Comparison of ENCODE assay signal across 19 cellular contexts in the genomic region with DNA sequence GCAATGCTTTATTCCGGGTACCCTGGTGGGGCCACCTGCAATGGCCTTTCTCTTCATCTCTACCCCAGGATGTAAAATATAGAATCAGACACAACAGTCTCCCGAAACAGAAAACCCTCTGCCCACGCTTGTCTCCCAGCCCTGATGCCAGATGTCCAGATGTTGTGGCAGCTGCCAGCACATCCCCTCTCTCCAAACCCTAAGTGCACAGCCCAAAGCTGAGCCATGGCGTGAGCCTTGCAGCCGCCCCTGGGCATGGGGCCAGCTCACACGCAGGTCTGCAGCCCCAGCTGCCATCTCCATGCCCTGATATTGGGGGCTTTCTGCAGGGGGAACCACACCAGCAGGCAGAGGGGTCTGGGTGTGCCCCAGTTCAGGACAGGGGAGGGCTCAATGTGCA.
"Had no signal": no experiment of that assay in that cellular context is flagged by ENCODE, and none has a peak within 500 bp of the region (broad histone marks: within the 10 kb centered on the region; RNA-seq: fewer than 3 reads in every experiment).

No MANE protein-coding gene starts in this region.

- H3K27ac Mint-ChIP-seq: activated CD8-positive, alpha-beta T cell treated with anti-CD3 and anti-CD28 coated beads for 36 hours; activated naive CD8-positive, alpha-beta T cell; neural progenitor cell; T-helper 1 cell treated with Interleukin-12 subunit alpha and Interleukin-12 subunit beta and Interleukin-4 antibody, amounts not matched to agents 30 μg/mL and 1 μg/mL, for 36 hours; WTC11 had no signal

- H3K36me3 Mint-ChIP-seq: activated naive CD8-positive, alpha-beta T cell; neural progenitor cell; WTC11 had no signal

- H3K27me3 Mint-ChIP-seq: activated CD8-positive, alpha-beta T cell treated with anti-CD3 and anti-CD28 coated beads for 36 hours; activated naive CD8-positive, alpha-beta T cell had no signal

- H3K4me3 ChIP-seq: gastroesophageal sphincter, heart right ventricle, neural progenitor cell, pancreas, sigmoid colon, spleen, stomach, thyroid gland had no signal

- H3K36me3 ChIP-seq: gastroesophageal sphincter, heart right ventricle, neural progenitor cell, pancreas, sigmoid colon, spleen, stomach, thyroid gland had no signal

- H3K9me3 ChIP-seq: gastroesophageal sphincter, heart right ventricle, pancreas, sigmoid colon, spleen, stomach, thyroid gland had no signal

- H3K4me1 ChIP-seq: gastroesophageal sphincter, pancreas, sigmoid colon, spleen, stomach, thyroid gland had no signal

- H3K4me1 Mint-ChIP-seq: WTC11 had no signal

- DNase-seq: activated CD4-positive, alpha-beta T cell treated with anti-CD3 and anti-CD28 coated beads for 4 hours; activated CD8-positive, alpha-beta memory T cell treated with anti-CD3 and anti-CD28 coated beads, Interleukin-2, amount 50 U/mL, for 4 hours; activated CD8-positive, alpha-beta T cell treated with anti-CD3 and anti-CD28 coated beads for 36 hours; activated gamma-delta T cell treated with Interleukin-2 at 50 U/mL for 16 hours; activated T-cell treated with anti-CD3 and anti-CD28 coated beads, Interleukin-2, amount 50 U/mL, for 48 hours; amygdala; cerebellar nuclear complex; heart right ventricle; midbrain; sigmoid colon; spleen; stomach; thyroid gland had no signal

- H3K27me3 ChIP-seq: heart right ventricle, neural progenitor cell, pancreas, sigmoid colon, spleen, thyroid gland had no signal

- H3K27ac ChIP-seq: gastroesophageal sphincter, heart right ventricle, neural progenitor cell, pancreas, sigmoid colon, spleen, stomach, thyroid gland had no signal

- H3K9me3 Mint-ChIP-seq: activated CD8-positive, alpha-beta T cell treated with anti-CD3 and anti-CD28 coated beads for 36 hours; neural progenitor cell; T-helper 1 cell treated with Interleukin-12 subunit alpha and Interleukin-12 subunit beta and Interleukin-4 antibody, amounts not matched to agents 30 μg/mL and 1 μg/mL, for 36 hours; WTC11 had no signal

- H3K4me3 Mint-ChIP-seq: activated CD8-positive, alpha-beta T cell treated with anti-CD3 and anti-CD28 coated beads for 36 hours; activated naive CD8-positive, alpha-beta T cell; neural progenitor cell; T-helper 1 cell treated with Interleukin-12 subunit alpha and Interleukin-12 subunit beta and Interleukin-4 antibody, amounts not matched to agents 30 μg/mL and 1 μg/mL, for 36 hours; WTC11 had no signal
